In genomic region chr6:108576724-108577123, GRCh38 we compare ENCODE assay signal across 12 cellular contexts. TPM values are rescaled to one million over a fixed set of nuclear protein-coding genes. Genes with fewer than 3 reads are reported as not detected.
DNase-seq lines count a peak whose midpoint lies in the region; ATAC-seq, FAIRE-seq and TF ChIP-seq lines count a peak whose summit lies in the region.
"Had no signal": no experiment of that assay in that cellular context is flagged by ENCODE, and none has a peak within 500 bp of the region (broad histone marks: within the 10 kb centered on the region; RNA-seq: fewer than 3 reads in every experiment).

No MANE protein-coding gene starts in this region.

- H3K9me3 ChIP-seq in RWPE2 (ENCODE audit: severe bottlenecking) = no peaks in the 10 kb centered on the region
- H3K9me3 ChIP-seq in spleen = no peaks in the 10 kb centered on the region

- H3K4me3 ChIP-seq in RWPE2 (ENCODE audit: severe bottlenecking) (no peak overlapping the region), fibroblast of pulmonary artery (replicated peaks; ENCODE audit: low read depth, low read length) (no peak overlapping the region), spleen (no peak overlapping the region)

- H3K27me3 ChIP-seq in RWPE2 (ENCODE audit: insufficient read depth, poor library complexity, severe bottlenecking) (no peaks in the 10 kb centered on the region), spleen (replicated peaks in 1 of 7) (no peaks in the 10 kb centered on the region)
- H3K27me3 ChIP-seq: brain microvascular endothelial cell had no signal

- DNase-seq in KBM-7 = peak; percentile 55
- DNase-seq in RWPE2 (ENCODE audit: low spot score) = no peak
- peak; percentile 65 for DNase-seq in fibroblast of pulmonary artery (ENCODE audit: low read depth)
- no peak for DNase-seq in spleen
- DNase-seq in G401 (ENCODE audit: low spot score) = no peak
- no peak for DNase-seq in GM13976 (ENCODE audit: low spot score)
- no peak for DNase-seq in GM19239 (ENCODE audit: insufficient read length, low spot score)
- DNase-seq: brain microvascular endothelial cell; IMR-90; stimulated activated CD4-positive, alpha-beta T cell treated with anti-CD3 and anti-CD28 coated beads, Interleukin-2, amount 100 ng/mL, for 24 hours had no signal

- in situ Hi-C loops in KBM-7 (cut with MboI; ENCODE audit: low pct_unique_long_range_greater_than_20kb, low sequenced_read_pairs) (no loop called here), G401 (cut with HindIII; ENCODE audit: low sequenced_read_pairs) (no loop called here), GM13976 (cut with MboI; ENCODE audit: low sequenced_read_pairs, unreplicated experiment) (no loop called here)

- H3K4me1 ChIP-seq in RWPE2 (ENCODE audit: insufficient read depth, poor library complexity, severe bottlenecking) (peaks cover 29% of the 10 kb centered on the region), spleen (peaks cover 28 to 99% (median 72%) of the 10 kb centered on the region in 6 donors)

- 14 to 26% (median 21%) methylated on average over 1 of the region's 1 CpG for WGBS in spleen, 5 donors

- FAIRE-seq in GM19239 (lab: Jason Lieb, UNC) = no peak
- FAIRE-seq: D721Med, H54 had no signal

- no peak for TF ChIP-seq POLR2A in spleen (IDR thresholded peaks at IDR 0.05)

- no peak for ATAC-seq in RWPE2 (ENCODE audit: low read depth)

- TF ChIP-seq CTCF in RWPE2 (IDR thresholded peaks at IDR 0.05; ENCODE audit: poor library complexity, severe bottlenecking) = no peak
- TF ChIP-seq CTCF in fibroblast of pulmonary artery (IDR thresholded peaks at IDR 0.05; ENCODE audit: low read length, missing control alignments) = no peak
- no peak for TF ChIP-seq CTCF in spleen (IDR thresholded peaks at IDR 0.05 in 8 of 11, conservative IDR thresholded peaks at IDR 0.05 in 3 of 11)
- no peak for TF ChIP-seq CTCF in GM13976 (IDR thresholded peaks at IDR 0.05; ENCODE audit: borderline replicate concordance, control extremely low read depth, extremely low read depth, insufficient read depth, missing control alignments)

- intact Hi-C loops in spleen (cut with DNase I; ENCODE audit: low total_unique reads) = no loop called here

- H3K36me3 ChIP-seq in RWPE2 (ENCODE audit: low read depth) (peaks cover 37% of the 10 kb centered on the region), spleen (peaks cover 0 to 41% (median 0%) of the 10 kb centered on the region in 6 donors)

- peak overlapping the region; percentile 77 for H3K27ac ChIP-seq in RWPE2 (ENCODE audit: poor library complexity, severe bottlenecking)
- peak overlapping the region in 6 of 8 donors; percentile 4 to 71 (median 41) for H3K27ac ChIP-seq in spleen
- H3K27ac ChIP-seq: brain microvascular endothelial cell had no signal

RNA-seq across cellular contexts. Expression of gene FOXO3, which starts 16.0 kb away (rescaled TPM):
- total RNA-seq in spleen = 10 to 100 TPM; 45.8 to 86.9 (median 75.2) TPM
- polyA plus RNA-seq in spleen = 10 to 100 TPM in 2 of 3 donors, 1 to 10 TPM in 1; 9.4 to 12.6 (median 12.0) TPM
- total RNA-seq in G401 (2014; rRNA removed; shearing (Covaris generic)) = 13.7 and 15.7 TPM in 2 replicates

Comparison
In these comparisons a context has a peak if more than half of its experiments do, and no peak if none do; other contexts are left out.
1. DNase-seq: peak in KBM-7 (single experiment) and fibroblast of pulmonary artery (single experiment); none in RWPE2 (single experiment), spleen (single experiment), G401 (single experiment), GM13976 (single experiment) and GM19239 (single experiment).